13 cellular contexts compared by ENCODE assay signal in the genomic region with DNA sequence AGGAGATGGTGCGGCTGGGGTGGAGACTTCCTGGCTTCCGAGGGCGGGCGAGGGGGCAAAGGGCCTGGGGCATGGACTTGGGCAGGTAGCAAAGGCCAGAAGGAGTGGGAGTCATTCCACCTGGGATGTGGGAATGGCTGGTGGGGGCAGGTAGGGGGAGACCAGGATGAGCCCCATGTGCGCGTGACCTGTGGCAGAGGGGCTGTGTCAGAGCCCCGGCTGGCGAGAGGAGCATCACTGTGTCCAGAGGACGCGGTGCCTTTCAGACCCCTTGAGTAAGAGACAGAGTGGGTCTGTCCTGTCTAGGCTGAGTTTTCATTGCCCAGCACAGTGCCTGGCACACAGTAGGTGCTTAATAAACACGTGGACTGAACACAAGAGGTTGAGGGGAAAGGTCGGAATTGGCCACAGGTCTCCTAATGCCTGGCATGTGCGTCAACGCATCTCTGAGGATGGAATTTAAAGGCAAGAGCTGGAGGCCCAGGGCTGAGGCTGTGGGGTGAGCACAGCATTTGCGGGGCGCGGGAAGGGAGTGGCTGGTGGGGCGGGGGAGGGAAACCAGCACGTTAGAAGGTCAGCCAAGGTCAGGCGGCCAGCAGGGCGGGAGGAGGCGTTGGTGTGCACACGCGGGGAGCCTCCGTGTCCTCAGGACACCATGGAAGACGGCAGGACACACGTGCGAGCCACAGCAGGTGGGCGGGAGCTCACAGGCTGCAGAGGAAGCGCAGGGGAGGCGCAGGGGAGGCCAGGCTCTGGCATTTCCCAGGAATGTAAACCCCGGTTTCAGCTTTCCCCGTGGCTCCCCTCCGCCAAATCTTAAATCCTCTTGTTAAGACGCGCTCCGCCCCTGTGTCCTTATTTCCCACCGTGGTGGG. TPM values are rescaled to one million over a fixed set of nuclear protein-coding genes. Genes with fewer than 3 reads are reported as not detected.
A peak's percentile ranks its signal among the peaks of the same experiment; 100 is the strongest.
DNase-seq lines count a peak whose midpoint lies in the region; ATAC-seq, FAIRE-seq and TF ChIP-seq lines count a peak whose summit lies in the region.
"Had no signal": no experiment of that assay in that cellular context is flagged by ENCODE, and none has a peak within 500 bp of the region (broad histone marks: within the 10 kb centered on the region; RNA-seq: fewer than 3 reads in every experiment).

No MANE protein-coding gene starts in this region.

- TF ChIP-seq POLR2A in GM12891 (IDR thresholded peaks at IDR 0.05; ENCODE audit: low read depth, low read length), result no peak

- H3K4me2 ChIP-seq in H9 (ENCODE audit: insufficient read depth, insufficient read length, low read length), result peak overlapping the region; percentile 22

- peak overlapping the region; percentile 47 for H2AK5ac ChIP-seq in H9 (ENCODE audit: insufficient read length, low read length)

- peaks cover 2 to 10% (median 6%) of the 10 kb centered on the region in 3 experiments; a peak in 5 of 7 replicates for H3K36me3 Mint-ChIP-seq in H9 (ENCODE audit: insufficient read depth in 1 of 3, low read depth in 3 of 3)

- peak overlapping the region; percentile 39 for H3K14ac ChIP-seq in H9 (ENCODE audit: insufficient read depth, low read length)

- H2BK5ac ChIP-seq in H9 (ENCODE audit: insufficient read length, low read length), result no peak overlapping the region

- H3K9me3 ChIP-seq in H9 (ENCODE audit: control insufficient read depth, low read depth, low read length) (no peaks in the 10 kb centered on the region), RWPE2 (ENCODE audit: severe bottlenecking) (no peaks in the 10 kb centered on the region), psoas muscle (no peaks in the 10 kb centered on the region)

- intact Hi-C loops in psoas muscle (cut with DNase I), result no loop called here

- no peak overlapping the region for H3T11ph ChIP-seq in H9 (ENCODE audit: low read length)

- ATAC-seq in RWPE2 (ENCODE audit: low read depth) (no peak), psoas muscle (peak in 3 of 4 donors; percentile 41 to 49 (median 48)), HG03039 (IDR thresholded peaks at IDR 0.05; ENCODE audit: unreplicated experiment) (no peak)
- ATAC-seq: sciatic nerve had no signal

- no peak overlapping the region for H2BK20ac ChIP-seq in H9 (ENCODE audit: low read depth, low read length, poor library complexity, severe bottlenecking)

- H3K36me3 ChIP-seq in RWPE2 (ENCODE audit: low read depth), result no peaks in the 10 kb centered on the region
- no peaks in the 10 kb centered on the region for H3K36me3 ChIP-seq in psoas muscle (ENCODE audit: insufficient read depth in 1 of 2, low read depth in 1 of 2)

- H3K27me3 ChIP-seq in H9 (ENCODE audit: insufficient read depth, low read length) (no peaks in the 10 kb centered on the region), RWPE2 (ENCODE audit: insufficient read depth, poor library complexity, severe bottlenecking) (no peaks in the 10 kb centered on the region), psoas muscle (ENCODE audit: insufficient read depth in 3 of 3, low read length in 2 of 3) (no peaks in the 10 kb centered on the region)

- H3K18ac ChIP-seq in H9 (ENCODE audit: insufficient read length, low read depth, low read length), result peak overlapping the region; percentile 22

- WGBS in H9 (ENCODE audit: extremely low coverage, insufficient read length, low lambda C conversion rate), result no CpG with 5 or more reads among the region's 38 CpGs
- WGBS in psoas muscle, 3 donors, result 54 to 68% (median 56%) methylated on average over 33 to 38 of the region's 38 CpGs

- peak overlapping the region; percentile 37 for H4K91ac ChIP-seq in H9 (ENCODE audit: insufficient read length, low read depth, low read length)

- peaks cover 40 to 54% of the 10 kb centered on the region in 2 experiments for H3K4me1 Mint-ChIP-seq in H9

- peaks cover 27% of the 10 kb centered on the region; the same call in 1 of the 2 replicates for H3K79me2 ChIP-seq in H9 (ENCODE audit: insufficient read depth, low read length)

- H3K27me3 Mint-ChIP-seq in H9 (ENCODE audit: low read depth), result no peaks in the 10 kb centered on the region

- no peak overlapping the region for H3K23ac ChIP-seq in H9 (ENCODE audit: insufficient read length, low read depth, low read length)

- H3K4me1 ChIP-seq in H9 (ENCODE audit: insufficient read depth, low read length) (peaks cover 17% of the 10 kb centered on the region), RWPE2 (ENCODE audit: insufficient read depth, poor library complexity, severe bottlenecking) (peaks cover 17% of the 10 kb centered on the region), psoas muscle (peaks cover 52% of the 10 kb centered on the region)

- H4K8ac ChIP-seq in H9 (replicated peaks; ENCODE audit: insufficient read length, low read depth, low read length), result no peak overlapping the region

- no peaks in the 10 kb centered on the region for H3K23me2 ChIP-seq in H9 (ENCODE audit: insufficient read length, low read depth, low read length, poor library complexity, severe bottlenecking)

- H3K27ac Mint-ChIP-seq in H9, result peak overlapping the region; percentile 94 to 98 (median 98)

- no peak for TF ChIP-seq CTCF in H9 (conservative IDR thresholded peaks at IDR 0.05)
- no peak for TF ChIP-seq CTCF in RWPE2 (IDR thresholded peaks at IDR 0.05; ENCODE audit: poor library complexity, severe bottlenecking)
- TF ChIP-seq CTCF in psoas muscle (IDR thresholded peaks at IDR 0.05), result no peak
- no peak for TF ChIP-seq CTCF in GM20000 (IDR thresholded peaks at IDR 0.05; ENCODE audit: extremely low read depth, missing control alignments)

- no peak overlapping the region for H2BK12ac ChIP-seq in H9 (ENCODE audit: insufficient read length, low read depth, low read length)

- H3K27ac ChIP-seq in H9 (ENCODE audit: insufficient read length, low read depth, low read length) (peak overlapping the region; percentile 66), RWPE2 (ENCODE audit: poor library complexity, severe bottlenecking) (peak overlapping the region; percentile 81), psoas muscle (peak overlapping the region; percentile 56)

- peak overlapping the region; percentile 32 to 66 for H3K4me3 Mint-ChIP-seq in H9

- H3K56ac ChIP-seq in H9 (ENCODE audit: insufficient read length, low read depth, low read length), result no peak overlapping the region

- H2BK120ac ChIP-seq in H9 (ENCODE audit: low read depth, low read length, poor library complexity, severe bottlenecking), result no peak overlapping the region

- peak; percentile 85 for DNase-seq in H9
- no peak for DNase-seq in RWPE2 (ENCODE audit: low spot score)
- DNase-seq in iPS-NIHi11 (ENCODE audit: low spot score), result peak; percentile 68
- DNase-seq in psoas muscle, result no peak
- no peak for DNase-seq in T1000 (lab: John Stamatoyannopoulos, UW)
- no peak for DNase-seq in GM12891 (ENCODE audit: insufficient read length, low spot score)
- DNase-seq in GM20000 (ENCODE audit: low spot score), result no peak
- DNase-seq: activated T-cell treated with anti-CD3 and anti-CD28 coated beads for 4 hours, NCI-H69 had no signal

- H2AFZ ChIP-seq in H9 (ENCODE audit: low read length), result no peak overlapping the region

- H4K20me1 ChIP-seq in H9 (ENCODE audit: control insufficient read depth, insufficient read depth, insufficient read length), result peaks cover 7% of the 10 kb centered on the region

- peak overlapping the region; percentile 27 for H4K5ac ChIP-seq in H9 (ENCODE audit: insufficient read length, low read depth, low read length)

- H3K4ac ChIP-seq in H9 (ENCODE audit: low read depth, low read length), result no peak overlapping the region; the same call in 1 of the 2 replicates

- FAIRE-seq in GM12891 (lab: Jason Lieb, UNC), result no peak
- FAIRE-seq: colon, H54 had no signal

- H3K9me3 Mint-ChIP-seq in H9, result no peaks in the 10 kb centered on the region; a peak in 1 of 5 replicates

- peaks cover 2% of the 10 kb centered on the region for H3K79me1 ChIP-seq in H9 (ENCODE audit: insufficient read depth, low read depth, low read length, poor library complexity, severe bottlenecking)

- no peak overlapping the region for H2BK15ac ChIP-seq in H9 (ENCODE audit: low read depth, low read length)

- no peak overlapping the region for H3K9ac ChIP-seq in H9 (ENCODE audit: extremely low read depth, insufficient read length, low read length)

- H3K4me3 ChIP-seq in RWPE2 (ENCODE audit: severe bottlenecking), result no peak overlapping the region
- no peak overlapping the region for H3K4me3 ChIP-seq in psoas muscle

TF ChIP-seq in GM12891, 5 proteins besides CTCF, POLR2A, EP300 and RAD21:
- TF ChIP-seq POLR2AphosphoS5 (IDR thresholded peaks at IDR 0.05; ENCODE audit: low read depth, low read length) (no peak), PAX5 (IDR thresholded peaks at IDR 0.05; ENCODE audit: insufficient read depth, low read length, severe bottlenecking) (no peak), TAF1 (IDR thresholded peaks at IDR 0.05; ENCODE audit: low read depth, low read length) (no peak), SPI1 (IDR thresholded peaks at IDR 0.05; ENCODE audit: low read depth, low read length) (no peak), POU2F2 (IDR thresholded peaks at IDR 0.05; ENCODE audit: low read depth, low read length) (no peak)

RNA-seq across cellular contexts. Expression of gene CUX1, which starts 51.8 kb away (rescaled TPM):
- total RNA-seq in H9 (2021) (53.5 and 60.5 TPM in 2 replicates), psoas muscle (10 to 100 TPM; 72.4 to 95.6 (median 76.2) TPM)
- 10 to 100 TPM; 12.5 to 35.3 (median 17.7) TPM for polyA plus RNA-seq in psoas muscle
- polyA plus RNA-seq in GM12891 (2012; ENCODE audit: low read depth, missing spikeins), result 17.8 TPM

Comparison
In these comparisons a context has a peak if more than half of its experiments do, and no peak if none do; other contexts are left out.
1. DNase-seq: peak in H9 (single experiment) and iPS-NIHi11 (single experiment); none in RWPE2 (single experiment), psoas muscle (0 of 2), T1000 (single experiment), GM12891 (single experiment) and GM20000 (single experiment).
2. ATAC-seq: peak in psoas muscle (3 of 4); none in RWPE2 (single experiment) and HG03039 (single experiment).
3. Peak in every context shown above with its lines, with median percentiles within 50 percentile points of each other: H3K27ac ChIP-seq.